Comparison of ENCODE assay signal across 2 cellular contexts in genomic region chr5:6634788-6635430, GRCh38.
TF ChIP-seq lines count a peak whose summit lies in the region.

No MANE protein-coding gene starts in this region.

TF ChIP-seq in HEK293, 187 proteins besides CTCF, POLR2A, EP300 and RAD21 (continued from another document):
- TF ChIP-seq, protein P1, sequence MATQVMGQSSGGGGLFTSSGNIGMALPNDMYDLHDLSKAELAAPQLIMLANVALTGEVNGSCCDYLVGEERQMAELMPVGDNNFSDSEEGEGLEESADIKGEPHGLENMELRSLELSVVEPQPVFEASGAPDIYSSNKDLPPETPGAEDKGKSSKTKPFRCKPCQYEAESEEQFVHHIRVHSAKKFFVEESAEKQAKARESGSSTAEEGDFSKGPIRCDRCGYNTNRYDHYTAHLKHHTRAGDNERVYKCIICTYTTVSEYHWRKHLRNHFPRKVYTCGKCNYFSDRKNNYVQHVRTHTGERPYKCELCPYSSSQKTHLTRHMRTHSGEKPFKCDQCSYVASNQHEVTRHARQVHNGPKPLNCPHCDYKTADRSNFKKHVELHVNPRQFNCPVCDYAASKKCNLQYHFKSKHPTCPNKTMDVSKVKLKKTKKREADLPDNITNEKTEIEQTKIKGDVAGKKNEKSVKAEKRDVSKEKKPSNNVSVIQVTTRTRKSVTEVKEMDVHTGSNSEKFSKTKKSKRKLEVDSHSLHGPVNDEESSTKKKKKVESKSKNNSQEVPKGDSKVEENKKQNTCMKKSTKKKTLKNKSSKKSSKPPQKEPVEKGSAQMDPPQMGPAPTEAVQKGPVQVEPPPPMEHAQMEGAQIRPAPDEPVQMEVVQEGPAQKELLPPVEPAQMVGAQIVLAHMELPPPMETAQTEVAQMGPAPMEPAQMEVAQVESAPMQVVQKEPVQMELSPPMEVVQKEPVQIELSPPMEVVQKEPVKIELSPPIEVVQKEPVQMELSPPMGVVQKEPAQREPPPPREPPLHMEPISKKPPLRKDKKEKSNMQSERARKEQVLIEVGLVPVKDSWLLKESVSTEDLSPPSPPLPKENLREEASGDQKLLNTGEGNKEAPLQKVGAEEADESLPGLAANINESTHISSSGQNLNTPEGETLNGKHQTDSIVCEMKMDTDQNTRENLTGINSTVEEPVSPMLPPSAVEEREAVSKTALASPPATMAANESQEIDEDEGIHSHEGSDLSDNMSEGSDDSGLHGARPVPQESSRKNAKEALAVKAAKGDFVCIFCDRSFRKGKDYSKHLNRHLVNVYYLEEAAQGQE (tag by site-specific recombination; IDR thresholded peaks at IDR 0.05): no peak
- TF ChIP-seq ZNF280C (tag by site-specific recombination; IDR thresholded peaks at IDR 0.05): no peak
- TF ChIP-seq ZNF514 (tag by site-specific recombination; IDR thresholded peaks at IDR 0.05): no peak
- peak; percentile 80 for TF ChIP-seq ZNF768 (tag by site-specific recombination; IDR thresholded peaks at IDR 0.05)
TF ChIP-seq in HEK293: peak in this region for 1.

TF ChIP-seq in liver, 16 proteins besides CTCF, POLR2A, EP300 and RAD21 (continued from another document):
- TF ChIP-seq EGR1 (IDR thresholded peaks at IDR 0.05; ENCODE audit: low read depth in 2 of 2): no peak
- TF ChIP-seq YY1 (IDR thresholded peaks at IDR 0.05): no peak
- no peak for TF ChIP-seq GABPA (IDR thresholded peaks at IDR 0.05 in 1 of 2, conservative IDR thresholded peaks at IDR 0.05 in 1 of 2)
- no peak for TF ChIP-seq ZBTB33 (IDR thresholded peaks at IDR 0.05)
- TF ChIP-seq HNF4A (conservative IDR thresholded peaks at IDR 0.05): peak; percentile 78 to 83
